In the genomic region with DNA sequence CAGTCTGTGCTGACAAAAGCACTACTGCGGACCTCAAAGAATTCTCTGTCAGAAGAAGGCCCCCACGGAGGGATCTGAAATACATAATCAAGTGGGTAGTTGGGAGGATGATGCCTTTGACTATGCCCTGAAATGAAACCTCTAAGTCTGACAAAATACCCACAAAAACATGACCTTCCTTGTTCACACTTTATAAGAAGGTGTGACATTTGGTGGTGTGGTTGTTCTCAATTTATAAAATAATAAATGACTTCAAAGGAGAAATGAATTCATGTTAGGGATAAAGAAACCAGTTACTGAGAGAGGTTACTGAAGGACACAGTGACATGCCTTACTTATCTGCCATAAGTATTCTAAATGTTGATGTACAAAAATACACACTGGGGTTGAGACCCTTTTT, we compare ENCODE assay signal across 25 cellular contexts. TPM values are rescaled to one million over a fixed set of nuclear protein-coding genes. Genes with fewer than 3 reads are reported as not detected.
"Had no signal": no experiment of that assay in that cellular context is flagged by ENCODE, and none has a peak within 500 bp of the region (broad histone marks: within the 10 kb centered on the region; RNA-seq: fewer than 3 reads in every experiment).

No MANE protein-coding gene starts in this region.

- H3K4me1 Mint-ChIP-seq: activated CD4-positive, alpha-beta T cell treated with anti-CD3 and anti-CD28 coated beads for 36 hours; endodermal cell; mesothelial cell of epicardium; naive B cell; neural crest cell had no signal

- DNase-seq: activated CD4-positive, alpha-beta T cell treated with anti-CD3 and anti-CD28 coated beads for 36 hours; activated CD4-positive, CD25-positive, alpha-beta regulatory T cell; activated CD8-positive, alpha-beta memory T cell treated with anti-CD3 and anti-CD28 coated beads for 24 hours; activated naive CD4-positive, alpha-beta T cell; anterior cingulate cortex; cortex of kidney; endodermal cell; foreskin keratinocyte; heart left ventricle; naive B cell; nucleus accumbens; pancreas; psoas muscle; stimulated activated CD4-positive, alpha-beta T cell treated with anti-CD3 and anti-CD28 coated beads, Interleukin-15, amount 100 ng/mL, for 24 hours; stimulated activated CD4-positive, alpha-beta T cell treated with anti-CD3 and anti-CD28 coated beads, Interleukin-2, amount 100 ng/mL, for 24 hours; stimulated activated naive CD4-positive, alpha-beta T cell treated with Interleukin-2 at 50 U/mL for 16 hours; upper lobe of left lung had no signal

- H3K4me3 Mint-ChIP-seq: activated CD4-positive, alpha-beta T cell treated with anti-CD3 and anti-CD28 coated beads for 36 hours; activated naive CD8-positive, alpha-beta T cell; endodermal cell; mesothelial cell of epicardium; naive B cell; neural crest cell had no signal

- H3K9me3 Mint-ChIP-seq: endodermal cell, mesothelial cell of epicardium, naive B cell, neural crest cell had no signal

- H3K27ac ChIP-seq: foreskin keratinocyte, pancreas, psoas muscle, thoracic aorta, upper lobe of left lung, vagina had no signal

- H3K36me3 ChIP-seq: pancreas, thoracic aorta had no signal

- H3K27ac Mint-ChIP-seq: activated CD4-positive, alpha-beta T cell treated with anti-CD3 and anti-CD28 coated beads for 36 hours; activated naive CD8-positive, alpha-beta T cell; endodermal cell; mesothelial cell of epicardium had no signal

- H3K27me3 Mint-ChIP-seq: activated CD4-positive, alpha-beta T cell treated with anti-CD3 and anti-CD28 coated beads for 36 hours; activated naive CD8-positive, alpha-beta T cell; naive B cell had no signal

- H3K4me1 ChIP-seq: foreskin keratinocyte, pancreas, psoas muscle, upper lobe of left lung, vagina had no signal

- H3K4me3 ChIP-seq: heart left ventricle, pancreas, psoas muscle, thoracic aorta, upper lobe of left lung, vagina had no signal

- ATAC-seq: activated CD4-positive, alpha-beta T cell treated with anti-CD3 and anti-CD28 coated beads for 36 hours; esophagus mucosa; foreskin keratinocyte; heart left ventricle; pancreas; psoas muscle had no signal

- H3K9me3 ChIP-seq: heart left ventricle, pancreas, psoas muscle, thoracic aorta, upper lobe of left lung, vagina had no signal

- H3K27me3 ChIP-seq: foreskin keratinocyte, heart left ventricle, pancreas, upper lobe of left lung, vagina had no signal

RNA-seq across cellular contexts. Expression of gene ADCY5, which starts 43.3 kb away (rescaled TPM):
- total RNA-seq: activated CD4-positive, alpha-beta T cell treated with anti-CD3 and anti-CD28 coated beads for 36 hours; bronchial epithelial cell; T-helper 1 cell treated with Interleukin-12 subunit alpha and Interleukin-12 subunit beta and Interleukin-4 antibody, amounts not matched to agents 30 ng/mL and 1 ng/mL, for 36 hours had no signal
